ENCODE assay signal across 24 cellular contexts in the genomic region with DNA sequence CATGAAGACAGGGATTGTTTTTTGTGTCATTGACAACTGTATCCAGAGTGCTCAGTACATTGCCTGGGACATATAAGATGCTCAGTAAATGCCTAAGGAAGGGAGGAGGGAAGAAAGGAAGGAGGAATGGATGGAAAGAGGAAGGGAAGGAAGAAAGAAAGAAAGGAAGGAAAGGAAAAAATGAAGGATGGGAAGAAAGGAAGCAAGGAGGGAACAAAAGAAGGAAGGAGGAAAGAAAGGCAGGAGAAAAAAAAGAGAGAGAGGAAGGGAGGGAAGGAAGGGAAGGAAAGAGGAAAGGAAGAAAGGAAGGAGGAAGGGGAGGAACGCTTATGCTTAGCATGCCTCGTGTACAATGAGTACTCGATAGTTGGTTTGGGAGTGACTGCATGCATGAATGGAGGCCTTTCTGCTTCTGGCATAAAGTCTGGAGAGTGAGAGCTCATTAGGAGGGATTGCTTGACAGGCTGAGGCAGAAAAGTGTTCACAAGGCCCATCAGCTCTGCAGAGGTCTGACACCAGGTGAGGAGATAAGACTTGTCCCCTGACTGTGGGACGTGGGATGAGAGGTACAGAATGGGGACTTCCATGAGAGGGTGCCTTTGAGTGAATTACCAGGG.
A peak's percentile ranks its signal among the peaks of the same experiment; 100 is the strongest.
DNase-seq lines count a peak whose midpoint lies in the region; ATAC-seq and TF ChIP-seq lines count a peak whose summit lies in the region.
"Had no signal": no experiment of that assay in that cellular context is flagged by ENCODE, and none has a peak within 500 bp of the region (broad histone marks: within the 10 kb centered on the region; RNA-seq: fewer than 3 reads in every experiment).

No MANE protein-coding gene starts in this region.

- no peaks in the 10 kb centered on the region for H3K9me3 ChIP-seq in HEK293 (ENCODE audit: control insufficient read depth, insufficient read depth, low read depth, low read length)
- H3K9me3 ChIP-seq: Caco-2, MG63, Peyer's patch had no signal

- no peak for TF ChIP-seq CTCF in HEK293 (tag by site-specific recombination; IDR thresholded peaks at IDR 0.05)
- no peak for TF ChIP-seq CTCF in VCaP (conservative IDR thresholded peaks at IDR 0.05)
- TF ChIP-seq CTCF in nephron (IDR thresholded peaks at IDR 0.05; ENCODE audit: unreplicated experiment in 3 of 3) = no peak
- TF ChIP-seq CTCF in foreskin keratinocyte (conservative IDR thresholded peaks at IDR 0.05) = no peak

- no peaks in the 10 kb centered on the region for H3K36me3 Mint-ChIP-seq in nephron (ENCODE audit: low read depth)
- H3K36me3 Mint-ChIP-seq: CD8-positive, alpha-beta T cell had no signal

- H3K27me3 Mint-ChIP-seq in nephron (ENCODE audit: low read depth) = peaks cover 12% of the 10 kb centered on the region

- H3K27ac Mint-ChIP-seq in nephron = peak overlapping the region; percentile 75 to 99 (median 98)
- H3K27ac Mint-ChIP-seq: CD8-positive, alpha-beta T cell; GM23338; HFFc6 had no signal

- no peak overlapping the region for H3K4me3 Mint-ChIP-seq in nephron
- H3K4me3 Mint-ChIP-seq: CD8-positive, alpha-beta T cell; GM23338; H9; HFFc6 had no signal

- H3K27ac ChIP-seq in HEK293 (ENCODE audit: extremely low read depth, low read depth, low read length) (no peak overlapping the region), VCaP (peak overlapping the region; percentile 70), foreskin keratinocyte (no peak overlapping the region)
- H3K27ac ChIP-seq: Peyer's patch had no signal

- H3K36me3 ChIP-seq in HEK293 (ENCODE audit: control insufficient read depth in 2 of 2, insufficient read depth in 1 of 2, low read length in 2 of 2) = no peaks in the 10 kb centered on the region
- H3K36me3 ChIP-seq: MG63, Peyer's patch had no signal

- CTCF ChIA-PET in HEK293 (lab: Yijun Ruan, JAX) = interaction anchor here (0.7 kb wide), 1 partner anchor 93 kb away, joined by 3 read pairs; no protein-coding TSS in a partner anchor

- peak; percentile 66 for DNase-seq in DMS79 (lab: John Stamatoyannopoulos, UW)
- no peak for DNase-seq in D341Med (ENCODE audit: low spot score)
- no peak for DNase-seq in occipital lobe (lab: John Stamatoyannopoulos, UW)
- DNase-seq in foreskin keratinocyte = no peak
- DNase-seq: C1 segment of cervical spinal cord; Caco-2; CD8-positive, alpha-beta T cell; H9; HFFc6; KG1; MG63; NCI-H1105 treated with DMSO at 0.1 percent for 48 hours; NCI-H146; NCI-H2029 treated with DMSO at 0.1 percent for 48 hours; NCI-H2171 treated with DMSO at 0.1 percent for 48 hours; NCI-H446; NCI-H526 treated with DMSO at 0.1 percent for 48 hours; SHP77 treated with DMSO at 0.1 percent for 48 hours had no signal

- peaks cover 71% of the 10 kb centered on the region for H3K4me1 Mint-ChIP-seq in nephron

- no peaks in the 10 kb centered on the region for H3K9me3 Mint-ChIP-seq in nephron
- H3K9me3 Mint-ChIP-seq: CD8-positive, alpha-beta T cell; GM23338; HFFc6 had no signal

- POLR2A ChIA-PET in HEK293 (lab: Yijun Ruan, JAX) = no interaction called here

- H3K4me1 ChIP-seq in HEK293 (ENCODE audit: control insufficient read depth, insufficient read depth, low read length) = peaks cover 9% of the 10 kb centered on the region
- no peaks in the 10 kb centered on the region for H3K4me1 ChIP-seq in foreskin keratinocyte

- H3K27me3 ChIP-seq in foreskin keratinocyte = peaks cover 8% of the 10 kb centered on the region
- H3K27me3 ChIP-seq: MG63, Peyer's patch had no signal

- H3K4me3 ChIP-seq in HEK293 (ENCODE audit: low read depth, low read length) = no peak overlapping the region
- H3K4me3 ChIP-seq: GM23338, MG63, Peyer's patch had no signal

- ATAC-seq in foreskin keratinocyte = no peak
- ATAC-seq in HG03439 (IDR thresholded peaks at IDR 0.05; ENCODE audit: unreplicated experiment) = no peak
- ATAC-seq: CD8-positive, alpha-beta T cell; GM23338 had no signal

TF ChIP-seq in HEK293, 187 proteins besides CTCF, POLR2A, EP300 and RAD21:
- no peak for TF ChIP-seq KLF8 (tag by site-specific recombination; IDR thresholded peaks at IDR 0.05)
- no peak for TF ChIP-seq ZNF138 (tag by site-specific recombination; IDR thresholded peaks at IDR 0.05; ENCODE audit: borderline replicate concordance)
- 0 out of 2 replicates have a peak, but pooled peaks have one; percentile 13 for TF ChIP-seq ZBTB20 (tag by site-specific recombination; IDR thresholded peaks at IDR 0.05)
- peak; percentile 21; the same call in 1 of the 2 replicates for TF ChIP-seq ZNF544 (tag by site-specific recombination; IDR thresholded peaks at IDR 0.05)
- TF ChIP-seq, protein P1, sequence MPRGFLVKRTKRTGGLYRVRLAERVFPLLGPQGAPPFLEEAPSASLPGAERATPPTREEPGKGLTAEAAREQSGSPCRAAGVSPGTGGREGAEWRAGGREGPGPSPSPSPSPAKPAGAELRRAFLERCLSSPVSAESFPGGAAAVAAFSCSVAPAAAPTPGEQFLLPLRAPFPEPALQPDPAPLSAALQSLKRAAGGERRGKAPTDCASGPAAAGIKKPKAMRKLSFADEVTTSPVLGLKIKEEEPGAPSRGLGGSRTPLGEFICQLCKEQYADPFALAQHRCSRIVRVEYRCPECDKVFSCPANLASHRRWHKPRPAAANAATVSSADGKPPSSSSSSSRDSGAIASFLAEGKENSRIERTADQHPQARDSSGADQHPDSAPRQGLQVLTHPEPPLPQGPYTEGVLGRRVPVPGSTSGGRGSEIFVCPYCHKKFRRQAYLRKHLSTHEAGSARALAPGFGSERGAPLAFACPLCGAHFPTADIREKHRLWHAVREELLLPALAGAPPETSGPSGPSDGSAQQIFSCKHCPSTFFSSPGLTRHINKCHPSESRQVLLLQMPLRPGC (tag by site-specific recombination; IDR thresholded peaks at IDR 0.05) = no peak
- TF ChIP-seq ZNF366 (tag by site-specific recombination; conservative IDR thresholded peaks at IDR 0.05) = peak; percentile 92
- no peak for TF ChIP-seq ZNF223 (tag by site-specific recombination; IDR thresholded peaks at IDR 0.05)
- TF ChIP-seq ZNF843 (tag by site-specific recombination; IDR thresholded peaks at IDR 0.05) = no peak
- TF ChIP-seq ZNF341 (tag by site-specific recombination; IDR thresholded peaks at IDR 0.05; ENCODE audit: low read depth) = no peak
